Comparison of ENCODE assay signal across 23 cellular contexts in genomic region chr2:119212139-119212800, GRCh38. TPM values are rescaled to one million over a fixed set of nuclear protein-coding genes. Genes with fewer than 3 reads are reported as not detected.
A peak's percentile ranks its signal among the peaks of the same experiment; 100 is the strongest.
DNase-seq lines count a peak whose midpoint lies in the region; ATAC-seq and TF ChIP-seq lines count a peak whose summit lies in the region.
"Had no signal": no experiment of that assay in that cellular context is flagged by ENCODE, and none has a peak within 500 bp of the region (broad histone marks: within the 10 kb centered on the region; RNA-seq: fewer than 3 reads in every experiment).

No MANE protein-coding gene starts in this region.

- no peaks in the 10 kb centered on the region for H3K36me3 ChIP-seq in ovary
- H3K36me3 ChIP-seq: BLaER1, SJCRH30 had no signal

- no peak overlapping the region for H3K27ac ChIP-seq in ovary
- H3K27ac ChIP-seq: BLaER1, SJCRH30 had no signal

- ATAC-seq in natural killer cell treated with Interleukin-12 subunit alpha and Interleukin-12 subunit beta and Interleukin-15 and Interleukin-18, amount 100 ng/mL, for 72 hours: no peak
- no peak for ATAC-seq in natural killer cell
- ATAC-seq: SK-N-SH treated with all-trans-retinoic acid at 6 μM for 48 hours had no signal

- 21 to 37% (median 23%) methylated on average over 10 of the region's 10 CpGs for WGBS in ovary, 3 donors

- no peak for TF ChIP-seq POLR2A in ovary (IDR thresholded peaks at IDR 0.05)

- H3K4me3 ChIP-seq in fibroblast of mammary gland (ENCODE audit: control insufficient read depth, low read depth, low read length): no peak overlapping the region
- H3K4me3 ChIP-seq in ovary: no peak overlapping the region
- H3K4me3 ChIP-seq: BLaER1, SJCRH30 had no signal

- H3K36me3 Mint-ChIP-seq in natural killer cell treated with Interleukin-12 subunit alpha and Interleukin-12 subunit beta and Interleukin-15 and Interleukin-18, amount 100 ng/mL, for 72 hours: no peaks in the 10 kb centered on the region
- no peaks in the 10 kb centered on the region for H3K36me3 Mint-ChIP-seq in natural killer cell
- no peaks in the 10 kb centered on the region for H3K36me3 Mint-ChIP-seq in progenitor cell of endocrine pancreas (ENCODE audit: insufficient read depth)
- H3K36me3 Mint-ChIP-seq: CD4-positive, CD25-positive, alpha-beta regulatory T cell had no signal

- peaks cover 0 to 3% of the 10 kb centered on the region in 2 donors for H3K27me3 Mint-ChIP-seq in natural killer cell treated with Interleukin-12 subunit alpha and Interleukin-12 subunit beta and Interleukin-15 and Interleukin-18, amount 100 ng/mL, for 72 hours
- H3K27me3 Mint-ChIP-seq in natural killer cell (ENCODE audit: low read depth in 2 of 2) (peaks cover 6% of the 10 kb centered on the region in 2 donors), progenitor cell of endocrine pancreas (peaks cover 14% of the 10 kb centered on the region)

- TF ChIP-seq EP300 in ovary (IDR thresholded peaks at IDR 0.05): no peak

- H3K4me1 ChIP-seq in ovary (ENCODE audit: insufficient read depth): peaks cover 2% of the 10 kb centered on the region
- H3K4me1 ChIP-seq: BLaER1 had no signal

- no peak overlapping the region for H3K27ac Mint-ChIP-seq in natural killer cell treated with Interleukin-12 subunit alpha and Interleukin-12 subunit beta and Interleukin-15 and Interleukin-18, amount 100 ng/mL, for 72 hours
- H3K27ac Mint-ChIP-seq in natural killer cell: no peak overlapping the region
- no peak overlapping the region for H3K27ac Mint-ChIP-seq in progenitor cell of endocrine pancreas
- H3K27ac Mint-ChIP-seq: CD4-positive, CD25-positive, alpha-beta regulatory T cell had no signal

- no peaks in the 10 kb centered on the region for H3K9me3 ChIP-seq in ovary
- H3K9me3 ChIP-seq: BLaER1, SJCRH30 had no signal

- H3K9me3 Mint-ChIP-seq in natural killer cell treated with Interleukin-12 subunit alpha and Interleukin-12 subunit beta and Interleukin-15 and Interleukin-18, amount 100 ng/mL, for 72 hours: no peaks in the 10 kb centered on the region
- no peaks in the 10 kb centered on the region for H3K9me3 Mint-ChIP-seq in natural killer cell
- no peaks in the 10 kb centered on the region for H3K9me3 Mint-ChIP-seq in progenitor cell of endocrine pancreas (ENCODE audit: low read depth)
- H3K9me3 Mint-ChIP-seq: CD4-positive, CD25-positive, alpha-beta regulatory T cell had no signal

- TF ChIP-seq CTCF in natural killer cell (IDR thresholded peaks at IDR 0.05) (no peak), fibroblast of mammary gland (conservative IDR thresholded peaks at IDR 0.05; ENCODE audit: control insufficient read depth, insufficient read depth, low read depth, low read length) (no peak), ovary (IDR thresholded peaks at IDR 0.05) (no peak), progenitor cell of endocrine pancreas (IDR thresholded peaks at IDR 0.05; ENCODE audit: unreplicated experiment) (no peak)

- no peaks in the 10 kb centered on the region for H3K4me1 Mint-ChIP-seq in natural killer cell treated with Interleukin-12 subunit alpha and Interleukin-12 subunit beta and Interleukin-15 and Interleukin-18, amount 100 ng/mL, for 72 hours (ENCODE audit: low read depth in 2 of 2)
- H3K4me1 Mint-ChIP-seq in natural killer cell: no peaks in the 10 kb centered on the region
- H3K4me1 Mint-ChIP-seq in progenitor cell of endocrine pancreas (ENCODE audit: low read depth): peaks cover 9% of the 10 kb centered on the region
- H3K4me1 Mint-ChIP-seq: CD4-positive, CD25-positive, alpha-beta regulatory T cell had no signal

- H3K4me3 Mint-ChIP-seq in natural killer cell treated with Interleukin-12 subunit alpha and Interleukin-12 subunit beta and Interleukin-15 and Interleukin-18, amount 100 ng/mL, for 72 hours: no peak overlapping the region
- H3K4me3 Mint-ChIP-seq in natural killer cell (no peak overlapping the region), progenitor cell of endocrine pancreas (ENCODE audit: low read depth) (no peak overlapping the region)
- H3K4me3 Mint-ChIP-seq: CD4-positive, CD25-positive, alpha-beta regulatory T cell had no signal

- peak; percentile 59 for DNase-seq in natural killer cell treated with Interleukin-12 subunit alpha and Interleukin-12 subunit beta and Interleukin-15 and Interleukin-18, amount 100 ng/mL, for 72 hours (ENCODE audit: low spot score)
- DNase-seq in natural killer cell: no peak
- peak; percentile 20 for DNase-seq in fibroblast of mammary gland (ENCODE audit: low read depth)
- DNase-seq in ovary: peak; percentile 44 to 72 (median 54)
- no peak for DNase-seq in activated CD4-positive, alpha-beta T cell treated with anti-CD3 and anti-CD28 coated beads, Interleukin-2, amount 50 U/mL, for 4 hours
- DNase-seq in HuH-7.5 (ENCODE audit: low spot score): no peak
- no peak for DNase-seq in progenitor cell of endocrine pancreas (ENCODE audit: low spot score, unreplicated experiment)
- no peak for DNase-seq in HK-2 (ENCODE audit: unreplicated experiment)
- DNase-seq: CD4-positive, CD25-positive, alpha-beta regulatory T cell; DMS53; GOT3; HCEC 1CT; NCI-H1092; NCI-H1436 treated with DMSO at 0.1 percent for 48 hours; NCI-H187 treated with DMSO at 0.1 percent for 48 hours; NCI-H524 treated with DMSO at 0.1 percent for 48 hours; NCI-H774; SJCRH30 had no signal

- intact Hi-C loops in natural killer cell (cut with micrococcal nuclease) (no loop called here), ovary (cut with DNase I) (no loop called here)

- H3K27me3 ChIP-seq in ovary: no peaks in the 10 kb centered on the region
- H3K27me3 ChIP-seq: BLaER1 had no signal

RNA-seq across cellular contexts. Expression of gene STEAP3, which starts 11.4 kb away (rescaled TPM):
- 1 to 10 TPM; 1.3 to 2.3 TPM for total RNA-seq in natural killer cell treated with Interleukin-12 subunit alpha and Interleukin-12 subunit beta and Interleukin-15 and Interleukin-18, amount 100 ng/mL, for 72 hours
- total RNA-seq in natural killer cell (1 to 10 TPM; 1.7 to 2.5 (median 2.0) TPM), ovary (10 to 100 TPM in 2 of 7 donors, 1 to 10 TPM in 5; 3.8 to 13.3 (median 5.8) TPM), progenitor cell of endocrine pancreas (3.9 and 6.8 TPM in 2 replicates)
- 1 to 10 TPM; 2.3 to 6.1 TPM for polyA plus RNA-seq in ovary
- total RNA-seq: CD4-positive, CD25-positive, alpha-beta regulatory T cell had no signal
- polyA plus RNA-seq: CD4-positive, CD25-positive, alpha-beta regulatory T cell had no signal

RNA-seq across cellular contexts. Expression of gene C1QL2, which starts 53.7 kb away (rescaled TPM):
- total RNA-seq in natural killer cell treated with Interleukin-12 subunit alpha and Interleukin-12 subunit beta and Interleukin-15 and Interleukin-18, amount 100 ng/mL, for 72 hours: not detected
- not detected for total RNA-seq in natural killer cell
- under 1 TPM in 4 of 7 donors, not detected in 3; 0.10 to 0.23 (median 0.17) TPM for total RNA-seq in ovary
- polyA plus RNA-seq in ovary: not detected
- 0.14 and 0.24 TPM in 2 replicates for total RNA-seq in progenitor cell of endocrine pancreas
- total RNA-seq: CD4-positive, CD25-positive, alpha-beta regulatory T cell; Daoy; G401; SJCRH30 had no signal
- polyA plus RNA-seq: AG04450; CD4-positive, CD25-positive, alpha-beta regulatory T cell had no signal

Comparison
In these comparisons a context has a peak if more than half of its experiments do, and no peak if none do; other contexts are left out.
1. DNase-seq: peak in natural killer cell treated with Interleukin-12 subunit alpha and Interleukin-12 subunit beta and Interleukin-15 and Interleukin-18, amount 100 ng/mL, for 72 hours (single experiment), fibroblast of mammary gland (single experiment) and ovary (5 of 5); none in natural killer cell (single experiment), activated CD4-positive, alpha-beta T cell treated with anti-CD3 and anti-CD28 coated beads, Interleukin-2, amount 50 U/mL, for 4 hours (0 of 2), HuH-7.5 (single experiment), progenitor cell of endocrine pancreas (single experiment) and HK-2 (single experiment).